23 cellular contexts compared by ENCODE assay signal in the genomic region with DNA sequence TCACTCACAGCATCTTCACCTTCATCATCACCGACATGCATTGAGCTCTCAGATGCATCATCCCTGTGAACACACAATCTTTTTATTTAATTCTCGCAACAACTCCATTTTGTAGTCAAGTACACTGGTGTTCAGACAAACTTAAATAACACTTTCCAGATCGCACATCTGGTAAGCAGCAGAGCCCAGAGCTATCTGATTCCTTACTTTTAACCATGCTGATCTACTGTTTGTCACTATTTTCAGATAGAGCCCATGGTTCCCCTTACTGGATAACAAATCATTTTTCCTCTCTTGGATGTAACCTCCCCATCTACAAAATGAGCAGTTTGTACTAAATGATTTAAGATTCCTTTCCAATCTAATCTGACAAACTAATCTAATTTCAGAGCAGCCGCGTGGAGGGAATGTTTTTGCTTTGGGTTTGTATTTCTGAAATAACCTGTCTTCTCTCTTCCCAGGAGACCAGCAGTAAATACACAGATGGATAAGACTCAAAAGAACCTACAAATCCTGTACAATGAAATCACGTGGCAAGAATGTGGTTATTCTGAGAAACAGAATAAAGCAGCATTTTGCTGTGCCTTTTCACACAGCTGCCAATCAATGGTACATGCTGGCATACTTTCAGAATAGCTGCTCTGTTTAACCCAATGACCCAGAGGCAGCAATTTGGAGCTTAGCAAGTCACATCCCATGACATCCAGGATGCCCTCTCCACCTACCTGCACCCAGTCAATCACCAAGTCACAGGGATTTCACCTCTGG.
DNase-seq lines count a peak whose midpoint lies in the region; ATAC-seq and TF ChIP-seq lines count a peak whose summit lies in the region.
"Had no signal": no experiment of that assay in that cellular context is flagged by ENCODE, and none has a peak within 500 bp of the region (broad histone marks: within the 10 kb centered on the region; RNA-seq: fewer than 3 reads in every experiment).

No MANE protein-coding gene starts in this region.

- H3K36me3 Mint-ChIP-seq in endodermal cell (ENCODE audit: low read depth) = peaks cover 8% of the 10 kb centered on the region
- H3K36me3 Mint-ChIP-seq: CD4-positive, CD25-positive, alpha-beta regulatory T cell had no signal

- H3K4me3 ChIP-seq in DND-41 (ENCODE audit: low read depth in 1 of 2, low read length in 2 of 2) (peak overlapping the region in 1 of 2 experiments; percentile 37; a peak in 1 of 4 replicates), endodermal cell (ENCODE audit: low read length) (peak overlapping the region; percentile 46), osteoblast (ENCODE audit: insufficient read depth, low read length) (no peak overlapping the region)
- H3K4me3 ChIP-seq: GM23248 had no signal

- H3K27ac ChIP-seq in DND-41 (ENCODE audit: low read length) = peak overlapping the region; percentile 81
- H3K27ac ChIP-seq in endodermal cell (ENCODE audit: low read depth, low read length) = no peak overlapping the region
- H3K27ac ChIP-seq in osteoblast (ENCODE audit: low read depth, low read length) = no peak overlapping the region
- H3K27ac ChIP-seq: GM23248, KMS-11 had no signal

- H3K4me1 ChIP-seq in DND-41 (ENCODE audit: insufficient read depth, low read length) (peaks cover 54% of the 10 kb centered on the region), endodermal cell (ENCODE audit: control insufficient read depth, insufficient read depth, low read length) (peaks cover 9% of the 10 kb centered on the region), osteoblast (ENCODE audit: insufficient read depth, low read length) (peaks cover 11% of the 10 kb centered on the region)

- no peaks in the 10 kb centered on the region for H4K20me1 ChIP-seq in DND-41 (ENCODE audit: insufficient read depth, low read length)
- no peaks in the 10 kb centered on the region for H4K20me1 ChIP-seq in osteoblast (ENCODE audit: insufficient read depth, low read length)

- H3K4me1 Mint-ChIP-seq in endodermal cell = peaks cover 54% of the 10 kb centered on the region
- H3K4me1 Mint-ChIP-seq: CD4-positive, CD25-positive, alpha-beta regulatory T cell had no signal

- no peaks in the 10 kb centered on the region for H3K9me3 Mint-ChIP-seq in endodermal cell
- H3K9me3 Mint-ChIP-seq: CD4-positive, CD25-positive, alpha-beta regulatory T cell had no signal

- peak overlapping the region; percentile 21 for H3K27ac Mint-ChIP-seq in endodermal cell
- H3K27ac Mint-ChIP-seq: CD4-positive, CD25-positive, alpha-beta regulatory T cell had no signal

- ATAC-seq in DND-41 (ENCODE audit: insufficient read depth, low read depth) = peak; percentile 94
- ATAC-seq: HCT116 had no signal

- H3K9me3 ChIP-seq in DND-41 (ENCODE audit: insufficient read depth, low read length, severe bottlenecking) = no peaks in the 10 kb centered on the region
- H3K9me3 ChIP-seq in endodermal cell (ENCODE audit: control insufficient read depth, low read length) = no peaks in the 10 kb centered on the region
- H3K9me3 ChIP-seq in osteoblast (ENCODE audit: low read depth, low read length) = no peaks in the 10 kb centered on the region

- H3K79me2 ChIP-seq in DND-41 (ENCODE audit: insufficient read depth, low read length) = no peaks in the 10 kb centered on the region
- H3K79me2 ChIP-seq in osteoblast (ENCODE audit: insufficient read depth, low read length) = no peaks in the 10 kb centered on the region

- H3K4me2 ChIP-seq in DND-41 (ENCODE audit: insufficient read depth, low read length) (peak overlapping the region; percentile 59), osteoblast (ENCODE audit: insufficient read depth, low read length) (no peak overlapping the region)
- H3K4me2 ChIP-seq: KMS-11 had no signal

- TF ChIP-seq CTCF in DND-41 (IDR thresholded peaks at IDR 0.05; ENCODE audit: borderline replicate concordance, extremely low read depth, low read length, poor library complexity, severe bottlenecking) = no peak
- TF ChIP-seq CTCF in endodermal cell (conservative IDR thresholded peaks at IDR 0.05) = no peak
- no peak for TF ChIP-seq CTCF in osteoblast (IDR thresholded peaks at IDR 0.05; ENCODE audit: extremely low read depth, low read depth, low read length)

- peak overlapping the region; percentile 68 for H3K4me3 Mint-ChIP-seq in endodermal cell
- H3K4me3 Mint-ChIP-seq: CD4-positive, CD25-positive, alpha-beta regulatory T cell had no signal

- peak overlapping the region; percentile 26 for H3K9ac ChIP-seq in DND-41 (ENCODE audit: low read depth, low read length)
- H3K9ac ChIP-seq in endodermal cell (ENCODE audit: extremely low read depth, low read length, poor library complexity, severe bottlenecking) = no peak overlapping the region
- H3K9ac ChIP-seq: GM23248, KMS-11 had no signal

- H3K27me3 ChIP-seq in DND-41 (ENCODE audit: insufficient read depth, low read length, poor library complexity) = no peaks in the 10 kb centered on the region
- H3K27me3 ChIP-seq in endodermal cell (ENCODE audit: control insufficient read depth, insufficient read depth, low read length, poor library complexity, severe bottlenecking) = no peaks in the 10 kb centered on the region
- H3K27me3 ChIP-seq in osteoblast (ENCODE audit: insufficient read depth, low read length) = peaks cover 4% of the 10 kb centered on the region

- H3K27me3 Mint-ChIP-seq in endodermal cell (ENCODE audit: insufficient read depth) = no peaks in the 10 kb centered on the region

- DNase-seq in DND-41 (peak; percentile 67), OCI-M1 (lab: John Stamatoyannopoulos, UW) (peak; percentile 78), endodermal cell (peak; percentile 22), osteoblast (ENCODE audit: insufficient read length, low spot score, missing footprints) (peak; percentile 34), MV-4-11 (lab: John Stamatoyannopoulos, UW) (no peak)
- DNase-seq in activated CD4-positive, alpha-beta T cell treated with anti-CD3 and anti-CD28 coated beads for 48 hours = no peak
- DNase-seq in NK-92 treated with Interleukin-12 subunit alpha and Interleukin-12 subunit beta, amount 100 ng/mL, for 24 hours (lab: John Stamatoyannopoulos, UW) = no peak
- DNase-seq: 8988T; ACHN; CD4-positive, CD25-positive, alpha-beta regulatory T cell; DMS153; GM23248; NCI-H1092; NCI-H1417 treated with DMSO at 0.1 percent for 48 hours; NCI-H1694 treated with DMSO at 0.1 percent for 48 hours; NCI-H2081 treated with DMSO at 0.1 percent for 48 hours; NCI-H2171; NCI-H226; NCI-H510A; NCI-H69; SIG-M5 had no signal

- H3K36me3 ChIP-seq in DND-41 (ENCODE audit: insufficient read depth, low read length) (no peaks in the 10 kb centered on the region), endodermal cell (ENCODE audit: control insufficient read depth, insufficient read depth, low read length) (no peaks in the 10 kb centered on the region), osteoblast (ENCODE audit: insufficient read depth, low read length) (no peaks in the 10 kb centered on the region)

- WGBS in endodermal cell (ENCODE audit: insufficient coverage in 1 of 2, insufficient read length in 1 of 2), 2 experiments = 87 to 90% methylated on average over 4 of the region's 6 CpGs

- H2AFZ ChIP-seq in DND-41 (ENCODE audit: low read depth, low read length) = peak overlapping the region; percentile 34; the same call in 1 of the 2 replicates
- H2AFZ ChIP-seq in osteoblast (ENCODE audit: low read length) = no peak overlapping the region
- H2AFZ ChIP-seq: GM23248 had no signal

Comparison
In these comparisons a context has a peak if more than half of its experiments do, and no peak if none do; other contexts are left out.
1. DNase-seq: peak in DND-41 (single experiment), OCI-M1 (single experiment), endodermal cell (single experiment) and osteoblast (single experiment); none in activated CD4-positive, alpha-beta T cell treated with anti-CD3 and anti-CD28 coated beads for 48 hours (single experiment), MV-4-11 (single experiment) and NK-92 treated with Interleukin-12 subunit alpha and Interleukin-12 subunit beta, amount 100 ng/mL, for 24 hours (single experiment).